ENCODE assay signal across 1 cellular context in the genomic region with DNA sequence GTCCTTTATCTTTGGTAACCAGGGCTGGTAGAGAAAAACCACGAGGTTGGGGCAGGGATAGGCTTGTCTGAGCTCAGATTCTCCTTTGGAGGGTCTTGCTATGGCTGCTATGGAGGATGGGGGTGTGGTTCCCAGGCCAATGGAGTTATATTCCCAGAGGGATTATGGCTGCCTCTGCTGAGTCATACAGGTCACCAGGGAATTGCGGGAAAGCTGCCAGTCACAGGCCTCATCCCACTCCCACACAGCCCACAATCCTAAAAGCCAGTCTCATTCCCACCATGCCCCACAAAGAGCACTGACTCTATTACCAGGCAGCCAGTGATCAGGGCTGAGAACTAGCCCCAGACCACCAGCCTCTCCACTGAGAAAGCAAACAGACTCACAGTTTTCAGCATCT.
TF ChIP-seq lines count a peak whose summit lies in the region.

No MANE protein-coding gene starts in this region.

TF ChIP-seq in GM23338, 12 proteins besides CTCF, POLR2A, EP300 and RAD21:
- TF ChIP-seq, protein P1, sequence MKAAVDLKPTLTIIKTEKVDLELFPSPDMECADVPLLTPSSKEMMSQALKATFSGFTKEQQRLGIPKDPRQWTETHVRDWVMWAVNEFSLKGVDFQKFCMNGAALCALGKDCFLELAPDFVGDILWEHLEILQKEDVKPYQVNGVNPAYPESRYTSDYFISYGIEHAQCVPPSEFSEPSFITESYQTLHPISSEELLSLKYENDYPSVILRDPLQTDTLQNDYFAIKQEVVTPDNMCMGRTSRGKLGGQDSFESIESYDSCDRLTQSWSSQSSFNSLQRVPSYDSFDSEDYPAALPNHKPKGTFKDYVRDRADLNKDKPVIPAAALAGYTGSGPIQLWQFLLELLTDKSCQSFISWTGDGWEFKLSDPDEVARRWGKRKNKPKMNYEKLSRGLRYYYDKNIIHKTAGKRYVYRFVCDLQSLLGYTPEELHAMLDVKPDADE (IDR thresholded peaks at IDR 0.05): no peak
- no peak for TF ChIP-seq CREB1 (CRISPR knock-in tag; IDR thresholded peaks at IDR 0.05; ENCODE audit: low read depth)
- TF ChIP-seq NANOG (IDR thresholded peaks at IDR 0.05; ENCODE audit: borderline replicate concordance): no peak
- no peak for TF ChIP-seq POLR2AphosphoS5 (IDR thresholded peaks at IDR 0.05; ENCODE audit: low read depth)
- TF ChIP-seq, protein P2, sequence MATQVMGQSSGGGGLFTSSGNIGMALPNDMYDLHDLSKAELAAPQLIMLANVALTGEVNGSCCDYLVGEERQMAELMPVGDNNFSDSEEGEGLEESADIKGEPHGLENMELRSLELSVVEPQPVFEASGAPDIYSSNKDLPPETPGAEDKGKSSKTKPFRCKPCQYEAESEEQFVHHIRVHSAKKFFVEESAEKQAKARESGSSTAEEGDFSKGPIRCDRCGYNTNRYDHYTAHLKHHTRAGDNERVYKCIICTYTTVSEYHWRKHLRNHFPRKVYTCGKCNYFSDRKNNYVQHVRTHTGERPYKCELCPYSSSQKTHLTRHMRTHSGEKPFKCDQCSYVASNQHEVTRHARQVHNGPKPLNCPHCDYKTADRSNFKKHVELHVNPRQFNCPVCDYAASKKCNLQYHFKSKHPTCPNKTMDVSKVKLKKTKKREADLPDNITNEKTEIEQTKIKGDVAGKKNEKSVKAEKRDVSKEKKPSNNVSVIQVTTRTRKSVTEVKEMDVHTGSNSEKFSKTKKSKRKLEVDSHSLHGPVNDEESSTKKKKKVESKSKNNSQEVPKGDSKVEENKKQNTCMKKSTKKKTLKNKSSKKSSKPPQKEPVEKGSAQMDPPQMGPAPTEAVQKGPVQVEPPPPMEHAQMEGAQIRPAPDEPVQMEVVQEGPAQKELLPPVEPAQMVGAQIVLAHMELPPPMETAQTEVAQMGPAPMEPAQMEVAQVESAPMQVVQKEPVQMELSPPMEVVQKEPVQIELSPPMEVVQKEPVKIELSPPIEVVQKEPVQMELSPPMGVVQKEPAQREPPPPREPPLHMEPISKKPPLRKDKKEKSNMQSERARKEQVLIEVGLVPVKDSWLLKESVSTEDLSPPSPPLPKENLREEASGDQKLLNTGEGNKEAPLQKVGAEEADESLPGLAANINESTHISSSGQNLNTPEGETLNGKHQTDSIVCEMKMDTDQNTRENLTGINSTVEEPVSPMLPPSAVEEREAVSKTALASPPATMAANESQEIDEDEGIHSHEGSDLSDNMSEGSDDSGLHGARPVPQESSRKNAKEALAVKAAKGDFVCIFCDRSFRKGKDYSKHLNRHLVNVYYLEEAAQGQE (IDR thresholded peaks at IDR 0.05; ENCODE audit: unreplicated experiment): no peak
- no peak for TF ChIP-seq JUNB (IDR thresholded peaks at IDR 0.05; ENCODE audit: unreplicated experiment)
- TF ChIP-seq, protein P3, sequence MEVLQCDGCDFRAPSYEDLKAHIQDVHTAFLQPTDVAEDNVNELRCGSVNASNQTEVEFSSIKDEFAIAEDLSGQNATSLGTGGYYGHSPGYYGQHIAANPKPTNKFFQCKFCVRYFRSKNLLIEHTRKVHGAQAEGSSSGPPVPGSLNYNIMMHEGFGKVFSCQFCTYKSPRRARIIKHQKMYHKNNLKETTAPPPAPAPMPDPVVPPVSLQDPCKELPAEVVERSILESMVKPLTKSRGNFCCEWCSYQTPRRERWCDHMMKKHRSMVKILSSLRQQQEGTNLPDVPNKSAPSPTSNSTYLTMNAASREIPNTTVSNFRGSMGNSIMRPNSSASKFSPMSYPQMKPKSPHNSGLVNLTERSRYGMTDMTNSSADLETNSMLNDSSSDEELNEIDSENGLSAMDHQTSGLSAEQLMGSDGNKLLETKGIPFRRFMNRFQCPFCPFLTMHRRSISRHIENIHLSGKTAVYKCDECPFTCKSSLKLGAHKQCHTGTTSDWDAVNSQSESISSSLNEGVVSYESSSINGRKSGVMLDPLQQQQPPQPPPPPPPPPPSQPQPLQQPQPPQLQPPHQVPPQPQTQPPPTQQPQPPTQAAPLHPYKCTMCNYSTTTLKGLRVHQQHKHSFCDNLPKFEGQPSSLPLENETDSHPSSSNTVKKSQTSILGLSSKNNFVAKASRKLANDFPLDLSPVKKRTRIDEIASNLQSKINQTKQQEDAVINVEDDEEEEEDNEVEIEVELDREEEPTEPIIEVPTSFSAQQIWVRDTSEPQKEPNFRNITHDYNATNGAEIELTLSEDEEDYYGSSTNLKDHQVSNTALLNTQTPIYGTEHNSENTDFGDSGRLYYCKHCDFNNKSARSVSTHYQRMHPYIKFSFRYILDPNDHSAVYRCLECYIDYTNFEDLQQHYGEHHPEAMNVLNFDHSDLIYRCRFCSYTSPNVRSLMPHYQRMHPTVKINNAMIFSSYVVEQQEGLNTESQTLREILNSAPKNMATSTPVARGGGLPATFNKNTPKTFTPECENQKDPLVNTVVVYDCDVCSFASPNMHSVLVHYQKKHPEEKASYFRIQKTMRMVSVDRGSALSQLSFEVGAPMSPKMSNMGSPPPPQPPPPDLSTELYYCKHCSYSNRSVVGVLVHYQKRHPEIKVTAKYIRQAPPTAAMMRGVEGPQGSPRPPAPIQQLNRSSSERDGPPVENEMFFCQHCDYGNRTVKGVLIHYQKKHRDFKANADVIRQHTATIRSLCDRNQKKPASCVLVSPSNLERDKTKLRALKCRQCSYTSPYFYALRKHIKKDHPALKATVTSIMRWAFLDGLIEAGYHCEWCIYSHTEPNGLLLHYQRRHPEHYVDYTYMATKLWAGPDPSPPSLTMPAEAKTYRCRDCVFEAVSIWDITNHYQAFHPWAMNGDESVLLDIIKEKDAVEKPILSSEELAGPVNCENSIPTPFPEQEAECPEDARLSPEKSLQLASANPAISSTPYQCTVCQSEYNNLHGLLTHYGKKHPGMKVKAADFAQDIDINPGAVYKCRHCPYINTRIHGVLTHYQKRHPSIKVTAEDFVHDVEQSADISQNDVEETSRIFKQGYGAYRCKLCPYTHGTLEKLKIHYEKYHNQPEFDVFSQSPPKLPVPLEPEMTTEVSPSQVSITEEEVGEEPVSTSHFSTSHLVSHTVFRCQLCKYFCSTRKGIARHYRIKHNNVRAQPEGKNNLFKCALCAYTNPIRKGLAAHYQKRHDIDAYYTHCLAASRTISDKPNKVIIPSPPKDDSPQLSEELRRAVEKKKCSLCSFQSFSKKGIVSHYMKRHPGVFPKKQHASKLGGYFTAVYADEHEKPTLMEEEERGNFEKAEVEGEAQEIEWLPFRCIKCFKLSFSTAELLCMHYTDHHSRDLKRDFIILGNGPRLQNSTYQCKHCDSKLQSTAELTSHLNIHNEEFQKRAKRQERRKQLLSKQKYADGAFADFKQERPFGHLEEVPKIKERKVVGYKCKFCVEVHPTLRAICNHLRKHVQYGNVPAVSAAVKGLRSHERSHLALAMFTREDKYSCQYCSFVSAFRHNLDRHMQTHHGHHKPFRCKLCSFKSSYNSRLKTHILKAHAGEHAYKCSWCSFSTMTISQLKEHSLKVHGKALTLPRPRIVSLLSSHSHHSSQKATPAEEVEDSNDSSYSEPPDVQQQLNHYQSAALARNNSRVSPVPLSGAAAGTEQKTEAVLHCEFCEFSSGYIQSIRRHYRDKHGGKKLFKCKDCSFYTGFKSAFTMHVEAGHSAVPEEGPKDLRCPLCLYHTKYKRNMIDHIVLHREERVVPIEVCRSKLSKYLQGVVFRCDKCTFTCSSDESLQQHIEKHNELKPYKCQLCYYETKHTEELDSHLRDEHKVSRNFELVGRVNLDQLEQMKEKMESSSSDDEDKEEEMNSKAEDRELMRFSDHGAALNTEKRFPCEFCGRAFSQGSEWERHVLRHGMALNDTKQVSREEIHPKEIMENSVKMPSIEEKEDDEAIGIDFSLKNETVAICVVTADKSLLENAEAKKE (CRISPR knock-in tag; IDR thresholded peaks at IDR 0.05): no peak
- no peak for TF ChIP-seq EZH2phosphoT487 (IDR thresholded peaks at IDR 0.05; ENCODE audit: unreplicated experiment)
- no peak for TF ChIP-seq ZNF331 (CRISPR knock-in tag; IDR thresholded peaks at IDR 0.05; ENCODE audit: low read depth)
- TF ChIP-seq EZH2 (IDR thresholded peaks at IDR 0.05; ENCODE audit: low read depth, unreplicated experiment): no peak
- TF ChIP-seq STAT1 (IDR thresholded peaks at IDR 0.05; ENCODE audit: unreplicated experiment): no peak
- TF ChIP-seq ZNF114 (CRISPR knock-in tag; IDR thresholded peaks at IDR 0.05): no peak
